Comparison of ENCODE assay signal across 1 cellular context in the genomic region with DNA sequence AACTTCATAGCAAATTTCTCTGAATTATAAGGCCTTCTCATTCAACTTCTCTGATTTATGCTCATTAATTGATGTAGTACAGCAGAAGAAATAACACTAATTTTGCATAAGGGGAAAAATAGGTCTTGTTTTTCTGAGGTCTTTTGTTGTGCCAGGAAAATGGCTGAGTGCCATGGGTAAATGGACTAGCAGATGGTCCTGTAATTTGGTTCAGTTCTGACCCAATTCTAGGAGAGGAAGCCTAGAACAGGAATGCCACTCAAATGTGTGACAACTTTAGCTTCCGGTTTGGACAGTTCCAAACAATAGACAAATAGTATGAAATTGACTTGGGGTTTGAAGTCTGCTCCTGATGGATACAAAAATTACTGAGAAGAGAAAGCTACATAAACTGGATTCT.
TF ChIP-seq lines count a peak whose summit lies in the region.

No MANE protein-coding gene starts in this region.

TF ChIP-seq in A549, 52 proteins besides CTCF, POLR2A, EP300 and RAD21 (continued from another document):
- TF ChIP-seq CEBPB (IDR thresholded peaks at IDR 0.05) = no peak
